In the genomic region with DNA sequence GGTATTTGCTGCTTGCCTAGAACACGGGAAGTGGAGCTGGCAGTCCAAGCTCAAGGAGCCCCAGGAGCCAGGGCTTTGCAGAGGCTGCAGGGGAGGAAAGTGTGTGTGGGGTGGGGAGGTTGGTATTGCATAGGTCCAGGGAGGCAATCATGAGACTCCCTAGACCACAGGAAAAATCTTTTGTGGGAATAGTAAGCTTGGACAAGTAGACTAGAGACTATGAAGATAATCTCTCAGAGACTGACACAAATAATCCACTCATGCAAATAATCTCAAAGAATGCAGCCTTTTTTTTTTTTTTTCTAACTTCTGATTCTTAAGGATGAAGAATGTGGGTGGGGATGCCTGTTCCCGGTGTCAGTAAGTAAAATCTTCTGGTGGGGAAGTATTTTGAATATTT, we compare ENCODE assay signal across 18 cellular contexts.
DNase-seq lines count a peak whose midpoint lies in the region; ATAC-seq and TF ChIP-seq lines count a peak whose summit lies in the region.
"Had no signal": no experiment of that assay in that cellular context is flagged by ENCODE, and none has a peak within 500 bp of the region (broad histone marks: within the 10 kb centered on the region; RNA-seq: fewer than 3 reads in every experiment).

No MANE protein-coding gene starts in this region.

- WGBS in neuronal stem cell (ENCODE audit: extremely low coverage in 2 of 2, insufficient read length in 2 of 2, insufficient replicate concordance in 1 of 2), 2 donors: no CpG with 5 or more reads among the region's 2 CpGs

- H2AFZ ChIP-seq in neuronal stem cell (ENCODE audit: low read length): no peak overlapping the region

- no peak overlapping the region for H3K4ac ChIP-seq in neuronal stem cell (ENCODE audit: low read length)

- ATAC-seq in GM18517 (IDR thresholded peaks at IDR 0.05; ENCODE audit: unreplicated experiment): no peak
- ATAC-seq in HG02623 (IDR thresholded peaks at IDR 0.05; ENCODE audit: unreplicated experiment): no peak

- no peak overlapping the region for H3K4me2 ChIP-seq in neuronal stem cell (ENCODE audit: insufficient read depth, low read length, poor library complexity, severe bottlenecking)

- no peak overlapping the region for H2BK15ac ChIP-seq in neuronal stem cell (ENCODE audit: low read length)

- H4K91ac ChIP-seq in neuronal stem cell (ENCODE audit: low read depth, low read length, poor library complexity): no peak overlapping the region

- H2BK120ac ChIP-seq in neuronal stem cell (ENCODE audit: low read depth, low read length): no peak overlapping the region

- no peaks in the 10 kb centered on the region for H3K79me1 ChIP-seq in neuronal stem cell (ENCODE audit: low read depth, low read length)

- H2BK12ac ChIP-seq in neuronal stem cell (ENCODE audit: low read length): no peak overlapping the region

- peaks cover 3 to 5% of the 10 kb centered on the region in 2 donors for H3K4me1 ChIP-seq in neuronal stem cell (ENCODE audit: control insufficient read depth in 2 of 2, insufficient read depth in 1 of 2, low read depth in 1 of 2, low read length in 2 of 2)

- H3K36me3 ChIP-seq in neuronal stem cell (replicated peaks in 1 of 2; ENCODE audit: control insufficient read depth in 2 of 2, insufficient read depth in 2 of 2, low read length in 2 of 2): no peaks in the 10 kb centered on the region

- DNase-seq in GM03348 (ENCODE audit: low spot score): peak; percentile 24
- DNase-seq in NCI-H226: peak; percentile 28
- DNase-seq in fibroblast of the aortic adventitia (ENCODE audit: low read depth): peak; percentile 51
- no peak for DNase-seq in neuronal stem cell (ENCODE audit: low spot score)
- DNase-seq in RKO (ENCODE audit: low spot score): no peak
- DNase-seq: Calu3, DMS79 treated with DMSO at 0.1 percent for 48 hours, KG1, MM.1S, NCI-H1048, NCI-H1417, NCI-H1694, NCI-H2029 treated with DMSO at 0.1 percent for 48 hours, SHP77, T-helper 1 cell had no signal

- H3K27ac ChIP-seq in neuronal stem cell (replicated peaks; ENCODE audit: low read length): no peak overlapping the region
- H3K27ac ChIP-seq: RWPE1 had no signal

- no peaks in the 10 kb centered on the region for H3K27me3 ChIP-seq in neuronal stem cell (ENCODE audit: control insufficient read depth in 3 of 3, insufficient read depth in 3 of 3, low read depth in 1 of 3, low read length in 3 of 3)

- no peak for TF ChIP-seq CTCF in fibroblast of the aortic adventitia (IDR thresholded peaks at IDR 0.05; ENCODE audit: insufficient read depth, low read length)

- no peak overlapping the region for H3K4me3 ChIP-seq in fibroblast of the aortic adventitia (ENCODE audit: low read depth, low read length)
- no peak overlapping the region for H3K4me3 ChIP-seq in neuronal stem cell (ENCODE audit: low read length in 2 of 2)

- H3K9me3 ChIP-seq in neuronal stem cell (replicated peaks in 1 of 2; ENCODE audit: control insufficient read depth in 2 of 2, insufficient read depth in 1 of 2, low read depth in 1 of 2, low read length in 2 of 2): no peaks in the 10 kb centered on the region

- H3K23ac ChIP-seq in neuronal stem cell (ENCODE audit: low read depth, low read length, poor library complexity): no peak overlapping the region

- no peak overlapping the region for H3K14ac ChIP-seq in neuronal stem cell (ENCODE audit: low read length)

- no peak overlapping the region for H2BK5ac ChIP-seq in neuronal stem cell (ENCODE audit: low read length)

- H4K8ac ChIP-seq in neuronal stem cell (ENCODE audit: low read depth, low read length): no peak overlapping the region

- H3K18ac ChIP-seq in neuronal stem cell (ENCODE audit: low read length): no peak overlapping the region

- H3K9ac ChIP-seq in neuronal stem cell (ENCODE audit: low read depth, low read length, poor library complexity): no peak overlapping the region

- H2AK5ac ChIP-seq in neuronal stem cell (ENCODE audit: low read depth, low read length): no peak overlapping the region

Comparison
In these comparisons a context has a peak if more than half of its experiments do, and no peak if none do; other contexts are left out.
1. DNase-seq: peak in GM03348 (single experiment), NCI-H226 (single experiment) and fibroblast of the aortic adventitia (single experiment); none in neuronal stem cell (single experiment) and RKO (single experiment).